Comparison of ENCODE assay signal across 8 cellular contexts in genomic region chr18:35240664-35241522, GRCh38. TPM values are rescaled to one million over a fixed set of nuclear protein-coding genes. Genes with fewer than 3 reads are reported as not detected.
A peak's percentile ranks its signal among the peaks of the same experiment; 100 is the strongest.
DNase-seq lines count a peak whose midpoint lies in the region; ATAC-seq and TF ChIP-seq lines count a peak whose summit lies in the region.

TSS of gene ZNF397 (plus strand) at chr18:35241034. CDS start at chr18:35242471, 1,437 bp downstream.

- H3K4me3 ChIP-seq in astrocyte of the cerebellum (ENCODE audit: low read depth, low read length) (peak within 1 kb of the TSS; percentile 65), hepatocyte (peak within 1 kb of the TSS; percentile 43)

- H3K79me2 ChIP-seq in hepatocyte, result peaks cover 24% of the 10 kb centered on the region

- H2AFZ ChIP-seq in hepatocyte, result peak within 1 kb of the TSS; percentile 95

- DNase-seq in NCI-H1930 (lab: John Stamatoyannopoulos, UW) (peak; percentile 95 to 97), astrocyte of the cerebellum (ENCODE audit: low read depth) (peak; percentile 91), hepatocyte (ENCODE audit: low spot score) (peak; percentile 99), renal cortical epithelial cell (ENCODE audit: low read depth) (peak; percentile 86), UCSD-AML1 (lab: John Stamatoyannopoulos, UW; ENCODE audit: unreplicated experiment) (no peak)
- peak; percentile 97 for DNase-seq in T-helper 2 cell treated with Interferon-gamma antibody and Interleukin-4, amounts not matched to agents 5 μg/mL and 100 μg/mL, for 36 hours (ENCODE audit: low spot score)

- peak within 1 kb of the TSS; percentile 99 for H3K27ac ChIP-seq in hepatocyte

- peak within 1 kb of the TSS; percentile 96 for H3K27ac Mint-ChIP-seq in T-helper 2 cell treated with Interferon-gamma antibody and Interleukin-4, amounts not matched to agents 5 μg/mL and 100 μg/mL, for 36 hours

- peak within 1 kb of the TSS; percentile 86 for H3K4me2 ChIP-seq in hepatocyte

- WGBS in hepatocyte (ENCODE audit: low lambda C conversion rate, missing lambda C conversion rate), result 1% methylated on average over 60 of the region's 62 CpGs

- TF ChIP-seq CTCF in astrocyte of the cerebellum (IDR thresholded peaks at IDR 0.05; ENCODE audit: low read depth, low read length, missing control alignments) (no peak), hepatocyte (IDR thresholded peaks at IDR 0.05; ENCODE audit: poor library complexity) (no peak)

- H3K36me3 Mint-ChIP-seq in T-helper 2 cell treated with Interferon-gamma antibody and Interleukin-4, amounts not matched to agents 5 μg/mL and 100 μg/mL, for 36 hours (ENCODE audit: low read depth), result peaks cover 40% of the 10 kb centered on the region

- peaks cover 26% of the 10 kb centered on the region for H3K9me3 Mint-ChIP-seq in T-helper 2 cell treated with Interferon-gamma antibody and Interleukin-4, amounts not matched to agents 5 μg/mL and 100 μg/mL, for 36 hours

- no peaks in the 10 kb centered on the region for H4K20me1 ChIP-seq in hepatocyte (ENCODE audit: insufficient read depth, poor library complexity, severe bottlenecking)

- ATAC-seq in GM18502 (IDR thresholded peaks at IDR 0.05; ENCODE audit: poor library complexity, unreplicated experiment) (peak; percentile 99), HG02970 (IDR thresholded peaks at IDR 0.05; ENCODE audit: low FRiP score, unreplicated experiment) (peak; percentile 98)

- no peaks in the 10 kb centered on the region for H3K27me3 Mint-ChIP-seq in T-helper 2 cell treated with Interferon-gamma antibody and Interleukin-4, amounts not matched to agents 5 μg/mL and 100 μg/mL, for 36 hours (ENCODE audit: low read depth)

- H3K9me3 ChIP-seq in hepatocyte (ENCODE audit: low read depth), result no peaks in the 10 kb centered on the region

- H3K4me1 ChIP-seq in hepatocyte (ENCODE audit: insufficient read depth), result peaks cover 11% of the 10 kb centered on the region

- H3K36me3 ChIP-seq in hepatocyte (replicated peaks; ENCODE audit: insufficient read depth, low read depth), result peaks cover 8% of the 10 kb centered on the region

- peak within 1 kb of the TSS; percentile 92 for H3K4me3 Mint-ChIP-seq in T-helper 2 cell treated with Interferon-gamma antibody and Interleukin-4, amounts not matched to agents 5 μg/mL and 100 μg/mL, for 36 hours

- no peaks in the 10 kb centered on the region for H3K27me3 ChIP-seq in hepatocyte

- peaks cover 7% of the 10 kb centered on the region for H3K4me1 Mint-ChIP-seq in T-helper 2 cell treated with Interferon-gamma antibody and Interleukin-4, amounts not matched to agents 5 μg/mL and 100 μg/mL, for 36 hours (ENCODE audit: low read depth)

- no peaks in the 10 kb centered on the region for H3K9me2 ChIP-seq in hepatocyte (replicated peaks; ENCODE audit: insufficient read depth)

- in situ Hi-C loops in astrocyte of the cerebellum (cut with HindIII; ENCODE audit: low sequenced_read_pairs), result no loop called here

RNA-seq across cellular contexts. Expression of gene ZNF397, which starts in this region (rescaled TPM):
- 13.8 and 22.0 TPM in 2 replicates for total RNA-seq in hepatocyte
- 5.2 and 5.4 TPM in 2 replicates for polyA plus RNA-seq in hepatocyte
- total RNA-seq in renal cortical epithelial cell, result 13.9 and 24.5 TPM in 2 replicates
